ENCODE assay signal across 1 cellular context in the genomic region with DNA sequence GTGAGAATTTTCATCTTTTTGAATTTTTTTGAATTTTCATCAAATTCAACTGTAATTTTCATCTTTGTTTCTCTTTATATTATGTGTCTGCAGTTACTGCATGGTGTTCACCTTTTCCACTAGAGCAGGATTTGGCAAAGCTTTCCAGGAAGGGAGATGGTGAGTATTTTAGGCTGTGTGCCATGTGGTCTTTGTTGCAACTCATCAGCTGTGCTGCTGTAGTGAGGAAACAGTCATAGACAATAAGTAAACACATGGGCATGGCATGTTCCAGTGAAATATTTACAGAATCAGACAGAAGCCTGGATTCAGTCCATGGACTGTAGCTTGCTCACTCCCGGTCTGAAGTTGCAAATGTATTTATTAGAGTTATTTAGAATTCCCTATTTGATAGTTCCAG.
TF ChIP-seq lines count a peak whose summit lies in the region.

No MANE protein-coding gene starts in this region.

TF ChIP-seq in IMR-90, 13 proteins besides CTCF, POLR2A, EP300 and RAD21 (continued from another document):
- TF ChIP-seq, protein P1, sequence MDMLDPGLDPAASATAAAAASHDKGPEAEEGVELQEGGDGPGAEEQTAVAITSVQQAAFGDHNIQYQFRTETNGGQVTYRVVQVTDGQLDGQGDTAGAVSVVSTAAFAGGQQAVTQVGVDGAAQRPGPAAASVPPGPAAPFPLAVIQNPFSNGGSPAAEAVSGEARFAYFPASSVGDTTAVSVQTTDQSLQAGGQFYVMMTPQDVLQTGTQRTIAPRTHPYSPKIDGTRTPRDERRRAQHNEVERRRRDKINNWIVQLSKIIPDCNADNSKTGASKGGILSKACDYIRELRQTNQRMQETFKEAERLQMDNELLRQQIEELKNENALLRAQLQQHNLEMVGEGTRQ (IDR thresholded peaks at IDR 0.05; ENCODE audit: low read depth, low read length), result no peak
- TF ChIP-seq, protein P2, sequence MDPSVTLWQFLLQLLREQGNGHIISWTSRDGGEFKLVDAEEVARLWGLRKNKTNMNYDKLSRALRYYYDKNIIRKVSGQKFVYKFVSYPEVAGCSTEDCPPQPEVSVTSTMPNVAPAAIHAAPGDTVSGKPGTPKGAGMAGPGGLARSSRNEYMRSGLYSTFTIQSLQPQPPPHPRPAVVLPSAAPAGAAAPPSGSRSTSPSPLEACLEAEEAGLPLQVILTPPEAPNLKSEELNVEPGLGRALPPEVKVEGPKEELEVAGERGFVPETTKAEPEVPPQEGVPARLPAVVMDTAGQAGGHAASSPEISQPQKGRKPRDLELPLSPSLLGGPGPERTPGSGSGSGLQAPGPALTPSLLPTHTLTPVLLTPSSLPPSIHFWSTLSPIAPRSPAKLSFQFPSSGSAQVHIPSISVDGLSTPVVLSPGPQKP (IDR thresholded peaks at IDR 0.05; ENCODE audit: borderline replicate concordance, low read depth, low read length), result no peak
